In the genomic region with DNA sequence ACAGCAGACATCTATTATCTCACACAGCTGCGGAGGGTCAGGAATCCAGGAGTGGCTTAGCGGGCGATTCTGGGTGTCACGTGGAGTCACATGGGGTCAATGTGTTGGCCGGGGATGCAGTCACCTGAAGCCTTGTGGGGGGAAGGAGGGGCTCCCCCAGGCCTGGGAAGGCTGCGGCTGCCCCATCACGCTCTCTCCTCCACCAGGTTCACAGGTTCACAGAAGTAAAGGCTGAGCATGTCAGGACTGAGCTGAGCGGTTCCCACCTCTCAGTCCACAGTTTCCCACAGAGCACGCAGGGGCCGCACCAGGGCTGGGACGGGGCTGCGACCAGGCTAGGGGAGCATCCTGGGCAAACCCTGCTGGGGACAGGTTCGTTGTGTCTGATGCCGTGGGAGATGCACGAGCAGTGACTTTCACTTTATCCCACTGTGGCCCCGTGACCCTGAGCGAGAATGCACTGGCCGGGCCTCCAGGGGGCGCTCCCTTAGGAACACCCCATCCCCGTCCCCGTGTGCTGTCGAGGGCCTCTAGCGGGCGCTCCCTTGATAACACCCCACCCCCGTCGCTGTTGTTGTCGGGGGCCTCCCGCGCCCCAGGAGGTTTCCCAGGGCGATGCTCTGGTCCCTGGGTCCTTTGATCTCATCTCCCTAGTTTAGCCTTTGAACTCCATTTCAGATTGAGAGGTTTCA, we compare ENCODE assay signal across 1 cellular context.
TF ChIP-seq lines count a peak whose summit lies in the region.

No MANE protein-coding gene starts in this region.

TF ChIP-seq in HepG2, 621 proteins besides CTCF, POLR2A, EP300 and RAD21 (continued from another document and continues in another):
- TF ChIP-seq SCMH1 (CRISPR knock-in tag; IDR thresholded peaks at IDR 0.05; ENCODE audit: borderline replicate concordance) (no peak), MIER2 (CRISPR knock-in tag; IDR thresholded peaks at IDR 0.05) (no peak), ZBTB7A (CRISPR knock-in tag; IDR thresholded peaks at IDR 0.05) (no peak), ZNF317 (CRISPR knock-in tag; IDR thresholded peaks at IDR 0.05) (peak; percentile 79; the same call in 1 of the 2 replicates), SIX1 (CRISPR knock-in tag; IDR thresholded peaks at IDR 0.05; ENCODE audit: borderline replicate concordance) (no peak), ZNF260 (CRISPR knock-in tag; IDR thresholded peaks at IDR 0.05; ENCODE audit: borderline replicate concordance, low read depth) (no peak), ZNF274 (CRISPR knock-in tag; IDR thresholded peaks at IDR 0.05) (no peak; the same call in 1 of the 2 replicates), KAT7 (CRISPR knock-in tag; IDR thresholded peaks at IDR 0.05; ENCODE audit: borderline replicate concordance) (0 out of 2 replicates have a peak, but pooled peaks have one; percentile 38), ZNF296 (CRISPR knock-in tag; conservative IDR thresholded peaks at IDR 0.05) (no peak), HOXA3 (CRISPR knock-in tag; IDR thresholded peaks at IDR 0.05) (peak; percentile 73), ZNF556 (CRISPR knock-in tag; IDR thresholded peaks at IDR 0.05; ENCODE audit: borderline replicate concordance) (0 out of 2 replicates have a peak, but pooled peaks have one; percentile 44), MIXL1 (CRISPR knock-in tag; IDR thresholded peaks at IDR 0.05) (no peak), MIER3 (CRISPR knock-in tag; IDR thresholded peaks at IDR 0.05; ENCODE audit: borderline replicate concordance) (0 out of 2 replicates have a peak, but pooled peaks have one; percentile 33), SNAPC2 (CRISPR knock-in tag; IDR thresholded peaks at IDR 0.05) (no peak), ZBTB7B (CRISPR knock-in tag; IDR thresholded peaks at IDR 0.05) (no peak), KAT2B (IDR thresholded peaks at IDR 0.05; ENCODE audit: borderline replicate concordance, low read depth, low read length) (no peak), NR2F6 (IDR thresholded peaks at IDR 0.05) (peak; percentile 67), NR2F6 (CRISPR knock-in tag; IDR thresholded peaks at IDR 0.05) (peak; percentile 81), KLF11 (CRISPR knock-in tag; IDR thresholded peaks at IDR 0.05) (peak; percentile 48), IKZF4 (CRISPR knock-in tag; IDR thresholded peaks at IDR 0.05; ENCODE audit: borderline replicate concordance, low read depth, not compliant biosample characterization) (no peak), SAP130 (CRISPR knock-in tag; IDR thresholded peaks at IDR 0.05; ENCODE audit: low read depth) (peak; percentile 56), NFYC (CRISPR knock-in tag; IDR thresholded peaks at IDR 0.05) (no peak), FOXO1 (CRISPR knock-in tag; IDR thresholded peaks at IDR 0.05) (no peak), PHF8 (CRISPR knock-in tag; IDR thresholded peaks at IDR 0.05) (peak; percentile 45; the same call in 1 of the 2 replicates), IRF2 (CRISPR knock-in tag; IDR thresholded peaks at IDR 0.05) (peak; percentile 65; the same call in 1 of the 2 replicates), ARID2 (CRISPR knock-in tag; IDR thresholded peaks at IDR 0.05; ENCODE audit: borderline replicate concordance) (no peak), KMT2A (CRISPR knock-in tag; IDR thresholded peaks at IDR 0.05) (peak; percentile 87), MED13 (CRISPR knock-in tag; IDR thresholded peaks at IDR 0.05) (0 out of 2 replicates have a peak, but pooled peaks have one; percentile 37)
- TF ChIP-seq, protein P1, sequence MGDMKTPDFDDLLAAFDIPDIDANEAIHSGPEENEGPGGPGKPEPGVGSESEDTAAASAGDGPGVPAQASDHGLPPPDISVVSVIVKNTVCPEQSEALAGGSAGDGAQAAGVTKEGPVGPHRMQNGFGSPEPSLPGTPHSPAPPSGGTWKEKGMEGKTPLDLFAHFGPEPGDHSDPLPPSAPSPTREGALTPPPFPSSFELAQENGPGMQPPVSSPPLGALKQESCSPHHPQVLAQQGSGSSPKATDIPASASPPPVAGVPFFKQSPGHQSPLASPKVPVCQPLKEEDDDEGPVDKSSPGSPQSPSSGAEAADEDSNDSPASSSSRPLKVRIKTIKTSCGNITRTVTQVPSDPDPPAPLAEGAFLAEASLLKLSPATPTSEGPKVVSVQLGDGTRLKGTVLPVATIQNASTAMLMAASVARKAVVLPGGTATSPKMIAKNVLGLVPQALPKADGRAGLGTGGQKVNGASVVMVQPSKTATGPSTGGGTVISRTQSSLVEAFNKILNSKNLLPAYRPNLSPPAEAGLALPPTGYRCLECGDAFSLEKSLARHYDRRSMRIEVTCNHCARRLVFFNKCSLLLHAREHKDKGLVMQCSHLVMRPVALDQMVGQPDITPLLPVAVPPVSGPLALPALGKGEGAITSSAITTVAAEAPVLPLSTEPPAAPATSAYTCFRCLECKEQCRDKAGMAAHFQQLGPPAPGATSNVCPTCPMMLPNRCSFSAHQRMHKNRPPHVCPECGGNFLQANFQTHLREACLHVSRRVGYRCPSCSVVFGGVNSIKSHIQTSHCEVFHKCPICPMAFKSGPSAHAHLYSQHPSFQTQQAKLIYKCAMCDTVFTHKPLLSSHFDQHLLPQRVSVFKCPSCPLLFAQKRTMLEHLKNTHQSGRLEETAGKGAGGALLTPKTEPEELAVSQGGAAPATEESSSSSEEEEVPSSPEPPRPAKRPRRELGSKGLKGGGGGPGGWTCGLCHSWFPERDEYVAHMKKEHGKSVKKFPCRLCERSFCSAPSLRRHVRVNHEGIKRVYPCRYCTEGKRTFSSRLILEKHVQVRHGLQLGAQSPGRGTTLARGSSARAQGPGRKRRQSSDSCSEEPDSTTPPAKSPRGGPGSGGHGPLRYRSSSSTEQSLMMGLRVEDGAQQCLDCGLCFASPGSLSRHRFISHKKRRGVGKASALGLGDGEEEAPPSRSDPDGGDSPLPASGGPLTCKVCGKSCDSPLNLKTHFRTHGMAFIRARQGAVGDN (CRISPR knock-in tag; IDR thresholded peaks at IDR 0.05), result peak; percentile 86
- TF ChIP-seq, protein P2, sequence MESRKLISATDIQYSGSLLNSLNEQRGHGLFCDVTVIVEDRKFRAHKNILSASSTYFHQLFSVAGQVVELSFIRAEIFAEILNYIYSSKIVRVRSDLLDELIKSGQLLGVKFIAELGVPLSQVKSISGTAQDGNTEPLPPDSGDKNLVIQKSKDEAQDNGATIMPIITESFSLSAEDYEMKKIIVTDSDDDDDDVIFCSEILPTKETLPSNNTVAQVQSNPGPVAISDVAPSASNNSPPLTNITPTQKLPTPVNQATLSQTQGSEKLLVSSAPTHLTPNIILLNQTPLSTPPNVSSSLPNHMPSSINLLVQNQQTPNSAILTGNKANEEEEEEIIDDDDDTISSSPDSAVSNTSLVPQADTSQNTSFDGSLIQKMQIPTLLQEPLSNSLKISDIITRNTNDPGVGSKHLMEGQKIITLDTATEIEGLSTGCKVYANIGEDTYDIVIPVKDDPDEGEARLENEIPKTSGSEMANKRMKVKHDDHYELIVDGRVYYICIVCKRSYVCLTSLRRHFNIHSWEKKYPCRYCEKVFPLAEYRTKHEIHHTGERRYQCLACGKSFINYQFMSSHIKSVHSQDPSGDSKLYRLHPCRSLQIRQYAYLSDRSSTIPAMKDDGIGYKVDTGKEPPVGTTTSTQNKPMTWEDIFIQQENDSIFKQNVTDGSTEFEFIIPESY (CRISPR knock-in tag; IDR thresholded peaks at IDR 0.05), result 0 out of 2 replicates have a peak, but pooled peaks have one; percentile 45
- TF ChIP-seq, protein P3, sequence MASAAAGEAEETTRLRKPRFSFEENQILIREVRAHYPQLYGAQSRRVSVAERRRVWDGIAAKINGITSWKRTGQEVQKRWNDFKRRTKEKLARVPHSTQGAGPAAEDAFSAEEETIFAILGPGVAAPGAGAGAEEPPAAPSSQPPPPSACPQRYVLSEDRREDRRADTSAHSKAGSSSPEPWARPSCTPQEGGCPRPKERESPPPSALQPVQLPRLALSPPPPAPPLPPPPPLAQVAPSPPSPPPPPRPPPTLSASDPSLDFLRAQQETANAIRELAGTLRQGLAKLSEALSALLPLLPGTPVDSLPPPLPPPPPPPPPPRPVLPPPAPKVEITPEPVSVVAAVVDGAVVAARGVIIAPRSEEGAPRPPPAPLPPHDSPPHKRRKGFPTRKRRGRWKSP (CRISPR knock-in tag; IDR thresholded peaks at IDR 0.05), result 0 out of 2 replicates have a peak, but pooled peaks have one; percentile 34
- TF ChIP-seq, protein P4, sequence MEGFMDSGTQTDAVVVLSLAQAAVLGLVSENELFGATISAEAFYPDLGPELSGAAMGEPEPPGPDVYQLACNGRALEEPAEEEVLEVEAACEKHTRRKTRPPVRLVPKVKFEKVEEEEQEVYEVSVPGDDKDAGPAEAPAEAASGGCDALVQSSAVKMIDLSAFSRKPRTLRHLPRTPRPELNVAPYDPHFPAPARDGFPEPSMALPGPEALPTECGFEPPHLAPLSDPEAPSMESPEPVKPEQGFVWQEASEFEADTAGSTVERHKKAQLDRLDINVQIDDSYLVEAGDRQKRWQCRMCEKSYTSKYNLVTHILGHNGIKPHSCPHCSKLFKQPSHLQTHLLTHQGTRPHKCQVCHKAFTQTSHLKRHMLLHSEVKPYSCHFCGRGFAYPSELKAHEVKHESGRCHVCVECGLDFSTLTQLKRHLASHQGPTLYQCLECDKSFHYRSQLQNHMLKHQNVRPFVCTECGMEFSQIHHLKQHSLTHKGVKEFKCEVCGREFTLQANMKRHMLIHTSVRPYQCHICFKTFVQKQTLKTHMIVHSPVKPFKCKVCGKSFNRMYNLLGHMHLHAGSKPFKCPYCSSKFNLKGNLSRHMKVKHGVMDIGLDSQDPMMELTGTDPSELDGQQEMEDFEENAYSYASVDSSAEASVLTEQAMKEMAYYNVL (CRISPR knock-in tag; IDR thresholded peaks at IDR 0.05; ENCODE audit: borderline replicate concordance), result no peak
- TF ChIP-seq, protein P5, sequence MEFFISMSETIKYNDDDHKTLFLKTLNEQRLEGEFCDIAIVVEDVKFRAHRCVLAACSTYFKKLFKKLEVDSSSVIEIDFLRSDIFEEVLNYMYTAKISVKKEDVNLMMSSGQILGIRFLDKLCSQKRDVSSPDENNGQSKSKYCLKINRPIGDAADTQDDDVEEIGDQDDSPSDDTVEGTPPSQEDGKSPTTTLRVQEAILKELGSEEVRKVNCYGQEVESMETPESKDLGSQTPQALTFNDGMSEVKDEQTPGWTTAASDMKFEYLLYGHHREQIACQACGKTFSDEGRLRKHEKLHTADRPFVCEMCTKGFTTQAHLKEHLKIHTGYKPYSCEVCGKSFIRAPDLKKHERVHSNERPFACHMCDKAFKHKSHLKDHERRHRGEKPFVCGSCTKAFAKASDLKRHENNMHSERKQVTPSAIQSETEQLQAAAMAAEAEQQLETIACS (CRISPR knock-in tag; IDR thresholded peaks at IDR 0.05), result no peak; the same call in 1 of the 2 replicates
- TF ChIP-seq, protein P6, sequence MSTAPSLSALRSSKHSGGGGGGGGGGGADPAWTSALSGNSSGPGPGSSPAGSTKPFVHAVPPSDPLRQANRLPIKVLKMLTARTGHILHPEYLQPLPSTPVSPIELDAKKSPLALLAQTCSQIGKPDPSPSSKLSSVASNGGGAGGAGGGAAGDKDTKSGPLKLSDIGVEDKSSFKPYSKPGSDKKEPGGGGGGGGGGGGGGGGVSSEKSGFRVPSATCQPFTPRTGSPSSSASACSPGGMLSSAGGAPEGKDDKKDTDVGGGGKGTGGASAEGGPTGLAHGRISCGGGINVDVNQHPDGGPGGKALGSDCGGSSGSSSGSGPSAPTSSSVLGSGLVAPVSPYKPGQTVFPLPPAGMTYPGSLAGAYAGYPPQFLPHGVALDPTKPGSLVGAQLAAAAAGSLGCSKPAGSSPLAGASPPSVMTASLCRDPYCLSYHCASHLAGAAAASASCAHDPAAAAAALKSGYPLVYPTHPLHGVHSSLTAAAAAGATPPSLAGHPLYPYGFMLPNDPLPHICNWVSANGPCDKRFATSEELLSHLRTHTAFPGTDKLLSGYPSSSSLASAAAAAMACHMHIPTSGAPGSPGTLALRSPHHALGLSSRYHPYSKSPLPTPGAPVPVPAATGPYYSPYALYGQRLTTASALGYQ (CRISPR knock-in tag; IDR thresholded peaks at IDR 0.05), result no peak
- TF ChIP-seq, protein P7, sequence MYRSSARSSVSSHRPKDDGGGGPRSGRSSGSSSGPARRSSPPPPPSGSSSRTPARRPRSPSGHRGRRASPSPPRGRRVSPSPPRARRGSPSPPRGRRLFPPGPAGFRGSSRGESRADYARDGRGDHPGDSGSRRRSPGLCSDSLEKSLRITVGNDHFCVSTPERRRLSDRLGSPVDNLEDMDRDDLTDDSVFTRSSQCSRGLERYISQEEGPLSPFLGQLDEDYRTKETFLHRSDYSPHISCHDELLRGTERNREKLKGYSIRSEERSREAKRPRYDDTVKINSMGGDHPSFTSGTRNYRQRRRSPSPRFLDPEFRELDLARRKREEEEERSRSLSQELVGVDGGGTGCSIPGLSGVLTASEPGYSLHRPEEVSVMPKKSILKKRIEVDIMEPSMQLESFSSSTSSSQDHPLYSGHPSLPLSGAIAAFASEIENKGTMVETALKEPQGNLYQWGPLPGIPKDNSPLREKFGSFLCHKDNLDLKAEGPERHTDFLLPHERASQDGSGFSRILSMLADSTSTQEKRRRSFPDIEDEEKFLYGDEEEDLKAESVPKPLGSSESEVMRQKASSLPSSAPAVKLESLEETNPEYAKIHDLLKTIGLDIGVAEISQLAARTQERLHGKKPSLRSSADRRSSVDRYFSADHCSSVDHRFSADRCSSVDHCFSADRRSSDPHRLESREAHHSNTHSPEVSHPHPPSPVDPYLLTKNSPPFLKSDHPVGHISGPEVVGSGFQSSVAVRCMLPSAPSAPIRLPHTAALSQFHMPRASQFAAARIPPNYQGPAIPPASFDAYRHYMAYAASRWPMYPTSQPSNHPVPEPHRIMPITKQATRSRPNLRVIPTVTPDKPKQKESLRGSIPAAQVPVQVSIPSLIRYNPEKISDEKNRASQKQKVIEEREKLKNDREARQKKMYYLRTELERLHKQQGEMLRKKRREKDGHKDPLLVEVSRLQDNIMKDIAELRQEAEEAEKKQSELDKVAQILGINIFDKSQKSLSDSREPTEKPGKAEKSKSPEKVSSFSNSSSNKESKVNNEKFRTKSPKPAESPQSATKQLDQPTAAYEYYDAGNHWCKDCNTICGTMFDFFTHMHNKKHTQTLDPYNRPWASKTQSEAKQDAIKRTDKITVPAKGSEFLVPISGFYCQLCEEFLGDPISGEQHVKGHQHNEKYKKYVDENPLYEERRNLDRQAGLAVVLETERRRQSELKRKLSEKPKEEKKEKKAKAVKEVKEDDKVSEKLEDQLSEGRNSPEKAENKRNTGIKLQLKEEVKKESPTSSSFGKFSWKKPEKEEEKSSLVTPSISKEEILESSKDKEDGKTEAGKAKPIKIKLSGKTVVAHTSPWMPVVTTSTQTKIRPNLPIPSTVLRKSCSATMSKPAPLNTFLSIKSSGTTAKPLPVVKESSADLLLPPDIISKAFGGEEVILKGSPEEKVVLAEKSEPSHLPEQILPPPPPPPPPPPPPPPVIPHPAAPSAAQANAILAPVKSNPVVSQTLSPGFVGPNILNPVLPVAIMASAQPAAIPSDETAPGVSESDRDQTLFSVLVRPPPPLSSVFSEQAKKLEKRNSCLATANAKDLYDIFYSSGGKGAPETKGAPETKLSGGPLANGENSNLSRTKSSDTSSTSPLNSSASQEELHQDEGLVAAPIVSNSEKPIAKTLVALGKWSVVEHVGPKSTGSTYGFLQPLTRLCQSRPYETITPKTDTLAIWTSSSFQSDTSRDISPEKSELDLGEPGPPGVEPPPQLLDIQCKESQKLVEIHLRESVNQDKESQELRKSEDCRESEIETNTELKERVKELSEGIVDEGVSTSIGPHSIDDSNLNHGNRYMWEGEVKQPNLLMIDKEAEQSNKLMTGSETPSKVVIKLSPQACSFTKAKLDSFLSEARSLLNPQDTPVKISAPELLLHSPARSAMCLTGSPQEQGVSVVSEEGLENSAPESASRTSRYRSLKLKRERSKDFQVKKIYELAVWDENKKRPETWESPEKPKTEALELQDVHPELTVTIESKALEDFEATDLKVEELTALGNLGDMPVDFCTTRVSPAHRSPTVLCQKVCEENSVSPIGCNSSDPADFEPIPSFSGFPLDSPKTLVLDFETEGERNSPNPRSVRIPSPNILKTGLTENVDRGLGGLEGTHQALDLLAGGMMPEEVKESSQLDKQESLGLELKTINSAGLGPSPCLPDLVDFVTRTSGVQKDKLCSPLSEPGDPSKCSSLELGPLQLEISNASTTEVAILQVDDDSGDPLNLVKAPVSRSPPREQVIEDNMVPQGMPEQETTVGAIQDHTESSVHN (CRISPR knock-in tag; IDR thresholded peaks at IDR 0.05), result no peak
